Comparison of ENCODE assay signal across 1 cellular context in genomic region chr10:79105164-79105739, GRCh38.
TF ChIP-seq lines count a peak whose summit lies in the region.

No MANE protein-coding gene starts in this region.

TF ChIP-seq in K562, 482 proteins besides CTCF, POLR2A, EP300 and RAD21:
- TF ChIP-seq TARDBP (IDR thresholded peaks at IDR 0.05) (no peak), ZNF512 (tag; IDR thresholded peaks at IDR 0.05) (no peak), ZNF197 (CRISPR knock-in tag; IDR thresholded peaks at IDR 0.05; ENCODE audit: low read depth) (no peak), SRSF1 (IDR thresholded peaks at IDR 0.05; ENCODE audit: low read depth, low read length) (no peak), HBP1 (CRISPR knock-in tag; IDR thresholded peaks at IDR 0.05) (no peak), ZFP36 (IDR thresholded peaks at IDR 0.05; ENCODE audit: low read depth, low read length, partially characterized antibody) (peak; percentile 77), BCOR (IDR thresholded peaks at IDR 0.05) (peak; percentile 45; the same call in 1 of the 2 replicates), MAZ (CRISPR knock-in tag; conservative IDR thresholded peaks at IDR 0.05 in 1 of 2, IDR thresholded peaks at IDR 0.05 in 1 of 2) (no peak), NR2F6 (CRISPR knock-in tag; IDR thresholded peaks at IDR 0.05) (no peak), ZBTB17 (CRISPR knock-in tag; IDR thresholded peaks at IDR 0.05) (no peak), MCM5 (IDR thresholded peaks at IDR 0.05; ENCODE audit: low read depth) (no peak), RBM25 (IDR thresholded peaks at IDR 0.05; ENCODE audit: low read depth, low read length, severe bottlenecking) (peak; percentile 38), SREBF2 (CRISPR knock-in tag; IDR thresholded peaks at IDR 0.05) (no peak), BRD9 (IDR thresholded peaks at IDR 0.05; ENCODE audit: low read depth, partially characterized antibody) (peak; percentile 22), E2F4 (CRISPR knock-in tag; IDR thresholded peaks at IDR 0.05; ENCODE audit: low read depth) (no peak), TCF7 (IDR thresholded peaks at IDR 0.05; ENCODE audit: borderline replicate concordance) (no peak), MBD1 (CRISPR knock-in tag; IDR thresholded peaks at IDR 0.05) (no peak), NUFIP1 (IDR thresholded peaks at IDR 0.05; ENCODE audit: partially characterized antibody) (no peak), FOXK2 (conservative IDR thresholded peaks at IDR 0.05 in 1 of 2, IDR thresholded peaks at IDR 0.05 in 1 of 2; ENCODE audit: low read depth in 2 of 2) (no peak), SIRT6 (IDR thresholded peaks at IDR 0.05; ENCODE audit: low read depth, low read length) (no peak), ZNF41 (CRISPR knock-in tag; conservative IDR thresholded peaks at IDR 0.05) (no peak), TFE3 (CRISPR knock-in tag; IDR thresholded peaks at IDR 0.05) (no peak), ZNF76 (CRISPR knock-in tag; IDR thresholded peaks at IDR 0.05; ENCODE audit: borderline replicate concordance) (no peak), ZNF764 (CRISPR knock-in tag; IDR thresholded peaks at IDR 0.05; ENCODE audit: low read depth) (no peak), RAD51 (IDR thresholded peaks at IDR 0.05; ENCODE audit: borderline replicate concordance, low read depth) (no peak), MTA1 (IDR thresholded peaks at IDR 0.05; ENCODE audit: borderline replicate concordance) (no peak), ZMIZ1 (IDR thresholded peaks at IDR 0.05; ENCODE audit: low read depth in 2 of 2, low read length in 2 of 2) (no peak), PHTF2 (CRISPR knock-in tag; IDR thresholded peaks at IDR 0.05) (no peak)
